25 cellular contexts compared by ENCODE assay signal in genomic region chr9:109355564-109356297, GRCh38. TPM values are rescaled to one million over a fixed set of nuclear protein-coding genes. Genes with fewer than 3 reads are reported as not detected.
A peak's percentile ranks its signal among the peaks of the same experiment; 100 is the strongest.
DNase-seq lines count a peak whose midpoint lies in the region; ATAC-seq lines count a peak whose summit lies in the region.
"Had no signal": no experiment of that assay in that cellular context is flagged by ENCODE, and none has a peak within 500 bp of the region (broad histone marks: within the 10 kb centered on the region; RNA-seq: fewer than 3 reads in every experiment).

No MANE protein-coding gene starts in this region.

- intact Hi-C loops in Right ventricle myocardium inferior (cut with DNase I) (no loop called here), right cardiac atrium (cut with DNase I) (no loop called here)

- DNase-seq in COLO668 (lab: John Stamatoyannopoulos, UW; ENCODE audit: unreplicated experiment) (peak; percentile 52), HT1080 (ENCODE audit: low read depth) (peak; percentile 5), NCI-H524 (lab: John Stamatoyannopoulos, UW) (peak; percentile 74 to 89), islet precursor cell (peak; percentile 77), Right ventricle myocardium inferior (ENCODE audit: missing footprints) (no peak), activated gamma-delta T cell (lab: John Stamatoyannopoulos, UW) (no peak), right cardiac atrium (no peak)
- DNase-seq: ACHN; activated CD4-positive, alpha-beta T cell treated with anti-CD3 and anti-CD28 coated beads, Interleukin-2, amount 10 ng/mL, durations not matched to agents 7 days and 5 days; activated CD8-positive, alpha-beta memory T cell treated with anti-CD3 and anti-CD28 coated beads, Interleukin-2, amount 50 U/mL, for 4 hours; activated effector memory CD4-positive, alpha-beta T cell treated with anti-CD3 and anti-CD28 coated beads, Interleukin-2, amount 50 U/mL, for 16 hours; C1 segment of cervical spinal cord; DMS 273 treated with DMSO at 0.1 percent for 48 hours; erythroblast; gastrocnemius medialis; HFFc6; IMR-90; left cardiac atrium; MG63; NCI-H2081; NK-92 treated with Interleukin-12 subunit alpha and Interleukin-12 subunit beta, amount 100 ng/mL, for 24 hours; spleen; stimulated activated CD4-positive, alpha-beta T cell treated with anti-CD3 and anti-CD28 coated beads, Interleukin-4, amount 100 ng/mL, for 4 hours had no signal

- 87% methylated on average over 21 of the region's 21 CpGs for WGBS in right cardiac atrium

- ATAC-seq in Right ventricle myocardium inferior, result no peak
- no peak for ATAC-seq in right cardiac atrium
- ATAC-seq in GM18861 (IDR thresholded peaks at IDR 0.05; ENCODE audit: unreplicated experiment), result no peak
- ATAC-seq: gastrocnemius medialis, left cardiac atrium had no signal

- no peak overlapping the region for H3K4me3 ChIP-seq in right cardiac atrium (ENCODE audit: low read length)
- H3K4me3 ChIP-seq: gastrocnemius medialis, MG63, spleen had no signal

- no peaks in the 10 kb centered on the region for H3K9me3 ChIP-seq in right cardiac atrium (ENCODE audit: control insufficient read depth, low read length)
- H3K9me3 ChIP-seq: gastrocnemius medialis, MG63, spleen had no signal

- no peaks in the 10 kb centered on the region for H3K4me1 ChIP-seq in right cardiac atrium (ENCODE audit: control insufficient read depth, insufficient read depth, low read length)
- H3K4me1 ChIP-seq: gastrocnemius medialis, spleen had no signal

- no peak overlapping the region for H3K27ac ChIP-seq in right cardiac atrium (ENCODE audit: low read length)
- H3K27ac ChIP-seq: gastrocnemius medialis, spleen had no signal

- no peaks in the 10 kb centered on the region for H3K27me3 ChIP-seq in right cardiac atrium (ENCODE audit: control insufficient read depth, insufficient read depth)
- H3K27me3 ChIP-seq: gastrocnemius medialis, MG63 had no signal

RNA-seq across cellular contexts. Expression of gene EPB41L4B, which starts 34.9 kb away (rescaled TPM):
- 3.3 and 3.6 TPM in 2 replicates for total RNA-seq in HT1080 (2014; rRNA removed; shearing (Covaris generic))
- polyA plus RNA-seq in HT1080 (2015; cell fraction: cytosol; rRNA removed), result 2.0 and 2.7 TPM in 2 replicates
- polyA plus RNA-seq in HT1080 (2015; cell fraction: nucleus; rRNA removed), result 2.4 and 3.1 TPM in 2 replicates
- total RNA-seq in Right ventricle myocardium inferior (8.1 TPM), right cardiac atrium (10 to 100 TPM; 20.1 to 39.2 (median 27.0) TPM)
- 11.2 TPM for polyA plus RNA-seq in right cardiac atrium
- total RNA-seq: activated CD4-positive, alpha-beta T cell treated with anti-CD3 and anti-CD28 coated beads, Interleukin-2, amount 10 ng/mL, durations not matched to agents 7 days and 5 days; mononuclear cell had no signal

Comparison
In these comparisons a context has a peak if more than half of its experiments do, and no peak if none do; other contexts are left out.
1. DNase-seq: peak in COLO668 (single experiment), HT1080 (single experiment), NCI-H524 (2 of 2) and islet precursor cell (single experiment); none in Right ventricle myocardium inferior (single experiment), activated gamma-delta T cell (single experiment) and right cardiac atrium (0 of 3).